1 cellular context compared by ENCODE assay signal in genomic region chr1:67921725-67922489, GRCh38.
TF ChIP-seq lines count a peak whose summit lies in the region.

No MANE protein-coding gene starts in this region.

TF ChIP-seq in K562, 482 proteins besides CTCF, POLR2A, EP300 and RAD21 (continued from another document):
- TF ChIP-seq TBL1XR1 (IDR thresholded peaks at IDR 0.05; ENCODE audit: low read length in 2 of 2) (peak; percentile 43 to 45; a peak in 1 of 4 replicates), ZBTB8A (IDR thresholded peaks at IDR 0.05; ENCODE audit: partially characterized antibody) (no peak), RHOXF2B (CRISPR knock-in tag; conservative IDR thresholded peaks at IDR 0.05) (no peak), NFIC (IDR thresholded peaks at IDR 0.05) (peak; percentile 73), BDP1 (IDR thresholded peaks at IDR 0.05; ENCODE audit: insufficient read depth, insufficient read length) (no peak), ZEB2 (IDR thresholded peaks at IDR 0.05) (peak; percentile 75), ZNF583 (CRISPR knock-in tag; IDR thresholded peaks at IDR 0.05) (no peak), SFPQ (IDR thresholded peaks at IDR 0.05; ENCODE audit: low read depth, low read length) (no peak), KLF1 (tag; IDR thresholded peaks at IDR 0.05) (no peak), HMGN3 (IDR thresholded peaks at IDR 0.05; ENCODE audit: borderline replicate concordance, extremely low read depth, insufficient read length, low read depth, low read length) (no peak), CBFA2T2 (conservative IDR thresholded peaks at IDR 0.05) (peak; percentile 94), CHD1 (IDR thresholded peaks at IDR 0.05; ENCODE audit: low read length) (no peak), SMAD4 (CRISPR knock-in tag; conservative IDR thresholded peaks at IDR 0.05) (peak; percentile 59), TEAD4 (IDR thresholded peaks at IDR 0.05; ENCODE audit: low read length) (peak; percentile 93), TEAD4 (CRISPR knock-in tag; IDR thresholded peaks at IDR 0.05; ENCODE audit: borderline replicate concordance) (no peak), ZNF408 (CRISPR knock-in tag; IDR thresholded peaks at IDR 0.05; ENCODE audit: low read depth) (no peak), SMARCA4 (IDR thresholded peaks at IDR 0.05) (peak; percentile 75; the same call in 1 of the 2 replicates), TCF3 (CRISPR knock-in tag; IDR thresholded peaks at IDR 0.05) (peak; percentile 91), DMBX1 (CRISPR knock-in tag; IDR thresholded peaks at IDR 0.05; ENCODE audit: borderline replicate concordance) (peak; percentile 76; the same call in 1 of the 2 replicates), ZNF589 (CRISPR knock-in tag; IDR thresholded peaks at IDR 0.05; ENCODE audit: low read depth) (peak; percentile 76; the same call in 1 of the 2 replicates), KDM4B (IDR thresholded peaks at IDR 0.05; ENCODE audit: borderline replicate concordance in 2 of 2, low read depth in 1 of 2) (no peak), ZNF384 (IDR thresholded peaks at IDR 0.05; ENCODE audit: low read depth, low read length) (no peak), ZNF584 (CRISPR knock-in tag; IDR thresholded peaks at IDR 0.05; ENCODE audit: low read depth) (peak; percentile 52; the same call in 1 of the 2 replicates), BRCA1 (IDR thresholded peaks at IDR 0.05) (no peak), BRCA1 (CRISPR knock-in tag; IDR thresholded peaks at IDR 0.05) (no peak), HMBOX1 (IDR thresholded peaks at IDR 0.05) (no peak), NCOA4 (IDR thresholded peaks at IDR 0.05; ENCODE audit: partially characterized antibody) (no peak), PURB (CRISPR knock-in tag; IDR thresholded peaks at IDR 0.05; ENCODE audit: low read depth) (no peak), SRSF3 (IDR thresholded peaks at IDR 0.05; ENCODE audit: insufficient read depth, low read length) (no peak), STAT5A (IDR thresholded peaks at IDR 0.05; ENCODE audit: borderline replicate concordance, low read length) (peak; percentile 73), NR2C2 (CRISPR knock-in tag; IDR thresholded peaks at IDR 0.05) (no peak), NR2C2 (tag; IDR thresholded peaks at IDR 0.05) (peak; percentile 33; the same call in 1 of the 2 replicates), MTA2 (IDR thresholded peaks at IDR 0.05; ENCODE audit: low read depth) (peak; percentile 81), CEBPB (tag; IDR thresholded peaks at IDR 0.05) (peak; percentile 90), ZNF696 (CRISPR knock-in tag; conservative IDR thresholded peaks at IDR 0.05) (no peak), ARID1B (IDR thresholded peaks at IDR 0.05) (peak; percentile 89), DPF2 (IDR thresholded peaks at IDR 0.05) (peak; percentile 77)
- TF ChIP-seq, protein P1, sequence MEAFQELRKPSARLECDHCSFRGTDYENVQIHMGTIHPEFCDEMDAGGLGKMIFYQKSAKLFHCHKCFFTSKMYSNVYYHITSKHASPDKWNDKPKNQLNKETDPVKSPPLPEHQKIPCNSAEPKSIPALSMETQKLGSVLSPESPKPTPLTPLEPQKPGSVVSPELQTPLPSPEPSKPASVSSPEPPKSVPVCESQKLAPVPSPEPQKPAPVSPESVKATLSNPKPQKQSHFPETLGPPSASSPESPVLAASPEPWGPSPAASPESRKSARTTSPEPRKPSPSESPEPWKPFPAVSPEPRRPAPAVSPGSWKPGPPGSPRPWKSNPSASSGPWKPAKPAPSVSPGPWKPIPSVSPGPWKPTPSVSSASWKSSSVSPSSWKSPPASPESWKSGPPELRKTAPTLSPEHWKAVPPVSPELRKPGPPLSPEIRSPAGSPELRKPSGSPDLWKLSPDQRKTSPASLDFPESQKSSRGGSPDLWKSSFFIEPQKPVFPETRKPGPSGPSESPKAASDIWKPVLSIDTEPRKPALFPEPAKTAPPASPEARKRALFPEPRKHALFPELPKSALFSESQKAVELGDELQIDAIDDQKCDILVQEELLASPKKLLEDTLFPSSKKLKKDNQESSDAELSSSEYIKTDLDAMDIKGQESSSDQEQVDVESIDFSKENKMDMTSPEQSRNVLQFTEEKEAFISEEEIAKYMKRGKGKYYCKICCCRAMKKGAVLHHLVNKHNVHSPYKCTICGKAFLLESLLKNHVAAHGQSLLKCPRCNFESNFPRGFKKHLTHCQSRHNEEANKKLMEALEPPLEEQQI (IDR thresholded peaks at IDR 0.05), result 0 out of 2 replicates have a peak, but pooled peaks have one; percentile 33
- TF ChIP-seq, protein P2, sequence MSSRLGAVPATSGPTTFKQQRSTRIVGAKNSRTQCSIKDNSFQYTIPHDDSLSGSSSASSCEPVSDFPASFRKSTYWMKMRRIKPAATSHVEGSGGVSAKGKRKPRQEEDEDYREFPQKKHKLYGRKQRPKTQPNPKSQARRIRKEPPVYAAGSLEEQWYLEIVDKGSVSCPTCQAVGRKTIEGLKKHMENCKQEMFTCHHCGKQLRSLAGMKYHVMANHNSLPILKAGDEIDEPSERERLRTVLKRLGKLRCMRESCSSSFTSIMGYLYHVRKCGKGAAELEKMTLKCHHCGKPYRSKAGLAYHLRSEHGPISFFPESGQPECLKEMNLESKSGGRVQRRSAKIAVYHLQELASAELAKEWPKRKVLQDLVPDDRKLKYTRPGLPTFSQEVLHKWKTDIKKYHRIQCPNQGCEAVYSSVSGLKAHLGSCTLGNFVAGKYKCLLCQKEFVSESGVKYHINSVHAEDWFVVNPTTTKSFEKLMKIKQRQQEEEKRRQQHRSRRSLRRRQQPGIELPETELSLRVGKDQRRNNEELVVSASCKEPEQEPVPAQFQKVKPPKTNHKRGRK (tag; IDR thresholded peaks at IDR 0.05), result no peak
- TF ChIP-seq, protein P3, sequence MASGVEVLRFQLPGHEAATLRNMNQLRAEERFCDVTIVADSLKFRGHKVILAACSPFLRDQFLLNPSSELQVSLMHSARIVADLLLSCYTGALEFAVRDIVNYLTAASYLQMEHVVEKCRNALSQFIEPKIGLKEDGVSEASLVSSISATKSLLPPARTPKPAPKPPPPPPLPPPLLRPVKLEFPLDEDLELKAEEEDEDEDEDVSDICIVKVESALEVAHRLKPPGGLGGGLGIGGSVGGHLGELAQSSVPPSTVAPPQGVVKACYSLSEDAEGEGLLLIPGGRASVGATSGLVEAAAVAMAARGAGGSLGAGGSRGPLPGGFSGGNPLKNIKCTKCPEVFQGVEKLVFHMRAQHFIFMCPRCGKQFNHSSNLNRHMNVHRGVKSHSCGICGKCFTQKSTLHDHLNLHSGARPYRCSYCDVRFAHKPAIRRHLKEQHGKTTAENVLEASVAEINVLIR (CRISPR knock-in tag; IDR thresholded peaks at IDR 0.05), result no peak
TF ChIP-seq in K562: peak in this region for 42.
